ENCODE assay signal across 22 cellular contexts in genomic region chr3:29071077-29071634, GRCh38.
"Had no signal": no experiment of that assay in that cellular context is flagged by ENCODE, and none has a peak within 500 bp of the region (broad histone marks: within the 10 kb centered on the region; RNA-seq: fewer than 3 reads in every experiment).

No MANE protein-coding gene starts in this region.

- FAIRE-seq: endometrium, frontal cortex, islet of Langerhans had no signal

- H3K36me3 ChIP-seq: adrenal gland, vagina had no signal

- DNase-seq: activated CD4-positive, alpha-beta T cell treated with anti-CD3 and anti-CD28 coated beads for 4 hours; activated CD4-positive, alpha-beta T cell treated with anti-CD3 and anti-CD28 coated beads, Interleukin-2, amount 50 U/mL, for 48 hours; activated CD4-positive, CD25-positive, alpha-beta regulatory T cell; activated CD8-positive, alpha-beta memory T cell treated with anti-CD3 and anti-CD28 coated beads, Interleukin-2, amount 50 U/mL, for 48 hours; activated naive CD4-positive, alpha-beta T cell; activated T-cell treated with anti-CD3 and anti-CD28 coated beads, Interleukin-2, amount 50 U/mL, for 4 hours; adrenal gland; effector CD4-positive, alpha-beta T cell; erythroblast; hippocampal formation; left cardiac atrium; mesenchymal stem cell; right cardiac atrium; stimulated activated naive CD4-positive, alpha-beta T cell; T-helper 17 cell; testis; trophoblast cell had no signal

- H3K27me3 ChIP-seq: adrenal gland, testis, vagina had no signal

- H3K4me3 ChIP-seq: adrenal gland, skin epidermis, testis, vagina had no signal

- H3K9me3 ChIP-seq: adrenal gland, testis, vagina had no signal
